Comparison of ENCODE assay signal across 28 cellular contexts in genomic region chr1:52123622-52124021, GRCh38.
"Had no signal": no experiment of that assay in that cellular context is flagged by ENCODE, and none has a peak within 500 bp of the region (broad histone marks: within the 10 kb centered on the region; RNA-seq: fewer than 3 reads in every experiment).

No MANE protein-coding gene starts in this region.

- H3K9me3 ChIP-seq: neutrophil, pancreas, prostate gland, spleen, suprapubic skin, testis, tibial artery, transverse colon, upper lobe of right lung, uterus had no signal

- DNase-seq: naive thymus-derived CD8-positive, alpha-beta T cell; nephron progenitor cell; nucleus accumbens; pancreas; right cardiac atrium; spleen; stimulated activated CD4-positive, alpha-beta T cell treated with anti-CD3 and anti-CD28 coated beads, Interleukin-12 subunit alpha, Interleukin-12 subunit beta, amount 100 ng/mL, for 4 hours; stimulated activated CD4-positive, alpha-beta T cell treated with anti-CD3 and anti-CD28 coated beads, Interleukin-1b, Interleukin-23, amount 100 ng/mL, for 48 hours; stimulated activated CD4-positive, alpha-beta T cell treated with anti-CD3 and anti-CD28 coated beads, Interleukin-4, amount 100 ng/mL, for 1 hour; stimulated activated CD4-positive, alpha-beta T cell treated with anti-CD3 and anti-CD28 coated beads, Interleukin-4, amount 100 ng/mL, for 4 hours; stimulated activated CD8-positive, alpha-beta memory T cell treated with anti-CD3 and anti-CD28 coated beads, Interleukin-4, amount 100 ng/mL, for 48 hours; stimulated activated naive CD4-positive, alpha-beta T cell; stimulated activated naive CD8-positive, alpha-beta T cell treated with anti-CD3 and anti-CD28 coated beads, Interleukin-15, amount 100 ng/mL, for 72 hours; stimulated activated naive CD8-positive, alpha-beta T cell treated with anti-CD3 and anti-CD28 coated beads, Interleukin-15, Interleukin-2, amounts not matched to agents 100 U/mL and 50 U/mL, for 24 hours; substantia nigra; testis; tibial artery; transverse colon; upper lobe of right lung; uterus had no signal

- H3K36me3 ChIP-seq: neutrophil, pancreas, prostate gland, spleen, suprapubic skin, tibial artery, transverse colon, upper lobe of right lung, uterus had no signal

- H3K4me3 ChIP-seq: pancreas, prostate gland, skin epidermis, smooth muscle cell, spleen, suprapubic skin, testis, tibial artery, transverse colon, upper lobe of right lung, uterus had no signal

- FAIRE-seq: pancreas had no signal

- H3K27ac ChIP-seq: neutrophil, pancreas, prostate gland, skin epidermis, spleen, suprapubic skin, testis, tibial artery, transverse colon, upper lobe of right lung, uterus had no signal

- H3K4me2 ChIP-seq: smooth muscle cell had no signal

- H3K27me3 ChIP-seq: pancreas, suprapubic skin, testis, transverse colon, uterus had no signal

- H3K4me1 ChIP-seq: prostate gland, testis, tibial artery, transverse colon, upper lobe of right lung, uterus had no signal

- ATAC-seq: naive thymus-derived CD8-positive, alpha-beta T cell; natural killer cell treated with Interleukin-12 subunit alpha and Interleukin-12 subunit beta and Interleukin-15 and Interleukin-18, amount 100 ng/mL, for 72 hours; right cardiac atrium; sciatic nerve; stimulated activated memory B cell treated with anti-CD40 and anti-IgM and Interleukin-4, amounts not matched to agents 10 μg/mL and 1 μg/mL and 100 μg/mL, for 72 hours; stimulated activated naive CD8-positive, alpha-beta T cell treated with anti-CD3 and anti-CD28 coated beads, Interleukin-15, amount 100 ng/mL, for 72 hours; stimulated activated naive CD8-positive, alpha-beta T cell treated with anti-CD3 and anti-CD28 coated beads, Interleukin-15, Interleukin-2, amounts not matched to agents 100 U/mL and 50 U/mL, for 24 hours; upper lobe of right lung had no signal
